26 cellular contexts compared by ENCODE assay signal in genomic region chr12:131644481-131644880, GRCh38.
"Had no signal": no experiment of that assay in that cellular context is flagged by ENCODE, and none has a peak within 500 bp of the region (broad histone marks: within the 10 kb centered on the region; RNA-seq: fewer than 3 reads in every experiment).

No MANE protein-coding gene starts in this region.

- H3K4me1 ChIP-seq: ascending aorta had no signal

- H3K36me3 ChIP-seq: ascending aorta, cardiac muscle cell had no signal

- H3K4me3 ChIP-seq: ascending aorta, cardiac muscle cell, K562, PC-9 had no signal

- DNase-seq: activated CD4-positive, alpha-beta T cell treated with anti-CD3 and anti-CD28 coated beads, Interleukin-2, amount 10 ng/mL, durations not matched to agents 24 days and 14 days; activated CD4-positive, alpha-beta T cell treated with anti-CD3 and anti-CD28 coated beads, Interleukin-2, amount 50 U/mL, for 4 hours; activated CD8-positive, alpha-beta T cell treated with anti-CD3 and anti-CD28 coated beads for 36 hours; activated effector memory CD4-positive, alpha-beta T cell treated with anti-CD3 and anti-CD28 coated beads, Interleukin-2, amount 50 U/mL, for 16 hours; activated naive CD4-positive, alpha-beta T cell; activated naive CD4-positive, alpha-beta T cell treated with anti-CD3 and anti-CD28 coated beads, Interleukin-2, amount 50 U/mL, for 16 hours; activated naive CD8-positive, alpha-beta T cell treated with anti-CD3 and anti-CD28 coated beads for 36 hours; activated T-cell treated with anti-CD3 and anti-CD28 coated beads, Interleukin-2, amount 50 U/mL, for 1 hour; activated T-cell treated with anti-CD3 and anti-CD28 coated beads, Interleukin-2, amount 50 U/mL, for 72 hours; amniotic stem cell; NCI-H1092 treated with DMSO at 0.1 percent for 48 hours; NCI-H1417; NCI-H146; NCI-H187; NCI-H2029 treated with DMSO at 0.1 percent for 48 hours; NCI-H2107; NCI-H2171; NCI-H510A; NCI-H748 treated with DMSO at 0.1 percent for 48 hours; NK-92 treated with Interleukin-12 subunit alpha and Interleukin-12 subunit beta, amount 100 ng/mL, for 24 hours; PC-9; Right ventricle myocardium superior had no signal

- H3K27ac ChIP-seq: ascending aorta, cardiac muscle cell, PC-9 had no signal

- H3K9me3 ChIP-seq: ascending aorta had no signal

- ATAC-seq: activated CD8-positive, alpha-beta T cell treated with anti-CD3 and anti-CD28 coated beads for 36 hours; activated T-cell treated with anti-CD3 and anti-CD28 coated beads, Interleukin-2, amount 50 U/mL, for 72 hours; activated T-helper 17 cell treated with anti-CD3 and anti-CD28 coated beads, Interleukin-2, amount 50 U/mL, for 72 hours; K562 had no signal

- H3K27me3 ChIP-seq: ascending aorta, cardiac muscle cell had no signal
